In genomic region chr1:219791766-219792165, GRCh38 we compare ENCODE assay signal across 20 cellular contexts.
"Had no signal": no experiment of that assay in that cellular context is flagged by ENCODE, and none has a peak within 500 bp of the region (broad histone marks: within the 10 kb centered on the region; RNA-seq: fewer than 3 reads in every experiment).

No MANE protein-coding gene starts in this region.

- ATAC-seq: activated CD4-positive, CD25-positive, alpha-beta regulatory T cell treated with anti-CD3 and anti-CD28 coated beads, Interleukin-2, amount 50 U/mL, for 24 hours; activated CD8-positive, alpha-beta memory T cell treated with anti-CD3 and anti-CD28 coated beads, Interleukin-2, amount 10 ng/mL, durations not matched to agents 7 days and 5 days; body of pancreas; Panc1 had no signal

- H3K4me1 ChIP-seq: body of pancreas had no signal

- H3K9ac ChIP-seq: KMS-11 had no signal

- H3K27ac ChIP-seq: body of pancreas, KMS-11, SJCRH30 had no signal

- H3K36me3 ChIP-seq: SJCRH30 had no signal

- DNase-seq: activated CD4-positive, alpha-beta T cell treated with anti-CD3 and anti-CD28 coated beads for 4 hours; activated CD8-positive, alpha-beta memory T cell treated with anti-CD3 and anti-CD28 coated beads, Interleukin-2, amount 10 ng/mL, durations not matched to agents 7 days and 5 days; activated effector memory CD4-positive, alpha-beta T cell treated with Interleukin-2 at 50 U/mL for 16 hours; activated naive CD4-positive, alpha-beta T cell; activated T-cell treated with anti-CD3 and anti-CD28 coated beads, Interleukin-2, amount 50 U/mL, for 24 hours; aorta; body of pancreas; MV-4-11; NCI-H1092 treated with DMSO at 0.1 percent for 48 hours; NCI-H1417 treated with DMSO at 0.1 percent for 48 hours; NCI-H2029; NCI-H2107; NCI-H510A; NCI-H526 treated with DMSO at 0.1 percent for 48 hours; NCI-H82; RPMI8226; SJCRH30 had no signal

- H3K4me2 ChIP-seq: KMS-11 had no signal

- H3K27me3 ChIP-seq: body of pancreas, SJCRH30 had no signal

- H3K4me3 ChIP-seq: body of pancreas, SJCRH30 had no signal
